In the genomic region with DNA sequence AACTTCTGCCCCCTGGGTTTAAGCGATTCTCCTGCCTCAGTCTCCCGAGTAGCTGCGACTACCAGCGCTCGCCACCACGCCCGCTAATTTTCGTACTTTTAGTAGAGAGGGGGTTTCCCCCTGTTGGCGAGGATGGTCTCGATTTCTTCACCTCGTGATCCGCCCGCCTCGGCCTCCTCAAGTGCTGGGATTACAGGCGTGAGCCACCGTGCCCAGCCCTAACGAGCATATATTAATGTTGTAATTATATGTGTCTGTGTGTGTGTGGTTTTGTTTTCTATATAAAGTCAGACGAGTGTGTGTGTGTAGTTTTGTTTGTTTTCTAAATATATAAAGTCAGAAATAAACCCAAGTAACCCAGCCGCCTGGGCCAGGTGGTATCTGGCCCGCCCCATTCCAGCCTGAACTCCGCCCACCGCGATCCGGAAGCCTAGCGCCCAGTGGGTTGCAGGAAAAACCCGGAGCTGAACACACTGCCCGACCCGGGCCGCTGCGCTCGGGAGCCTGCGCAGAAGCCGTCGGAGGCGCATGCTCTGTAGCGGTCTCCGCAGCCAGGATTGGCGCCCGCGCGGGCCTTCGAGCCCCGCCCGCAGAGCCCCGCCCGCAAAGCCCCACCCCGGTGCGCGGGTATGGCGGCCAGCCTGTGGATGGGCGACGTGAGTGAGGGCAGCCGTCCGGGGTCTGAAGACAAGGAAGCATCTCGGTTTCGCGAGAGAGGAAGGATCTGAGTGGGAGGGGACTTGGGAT, we compare ENCODE assay signal across 1 cellular context.
TF ChIP-seq lines count a peak whose summit lies in the region.

Gene TRNAU1AP (plus strand): TSS at position 604 of the 747 bp plus-strand sequence. CDS start 26 bp downstream, at position 630.

TF ChIP-seq in K562, 482 proteins besides CTCF, POLR2A, EP300 and RAD21 (continued from another document and continues in another):
- TF ChIP-seq, protein P1, sequence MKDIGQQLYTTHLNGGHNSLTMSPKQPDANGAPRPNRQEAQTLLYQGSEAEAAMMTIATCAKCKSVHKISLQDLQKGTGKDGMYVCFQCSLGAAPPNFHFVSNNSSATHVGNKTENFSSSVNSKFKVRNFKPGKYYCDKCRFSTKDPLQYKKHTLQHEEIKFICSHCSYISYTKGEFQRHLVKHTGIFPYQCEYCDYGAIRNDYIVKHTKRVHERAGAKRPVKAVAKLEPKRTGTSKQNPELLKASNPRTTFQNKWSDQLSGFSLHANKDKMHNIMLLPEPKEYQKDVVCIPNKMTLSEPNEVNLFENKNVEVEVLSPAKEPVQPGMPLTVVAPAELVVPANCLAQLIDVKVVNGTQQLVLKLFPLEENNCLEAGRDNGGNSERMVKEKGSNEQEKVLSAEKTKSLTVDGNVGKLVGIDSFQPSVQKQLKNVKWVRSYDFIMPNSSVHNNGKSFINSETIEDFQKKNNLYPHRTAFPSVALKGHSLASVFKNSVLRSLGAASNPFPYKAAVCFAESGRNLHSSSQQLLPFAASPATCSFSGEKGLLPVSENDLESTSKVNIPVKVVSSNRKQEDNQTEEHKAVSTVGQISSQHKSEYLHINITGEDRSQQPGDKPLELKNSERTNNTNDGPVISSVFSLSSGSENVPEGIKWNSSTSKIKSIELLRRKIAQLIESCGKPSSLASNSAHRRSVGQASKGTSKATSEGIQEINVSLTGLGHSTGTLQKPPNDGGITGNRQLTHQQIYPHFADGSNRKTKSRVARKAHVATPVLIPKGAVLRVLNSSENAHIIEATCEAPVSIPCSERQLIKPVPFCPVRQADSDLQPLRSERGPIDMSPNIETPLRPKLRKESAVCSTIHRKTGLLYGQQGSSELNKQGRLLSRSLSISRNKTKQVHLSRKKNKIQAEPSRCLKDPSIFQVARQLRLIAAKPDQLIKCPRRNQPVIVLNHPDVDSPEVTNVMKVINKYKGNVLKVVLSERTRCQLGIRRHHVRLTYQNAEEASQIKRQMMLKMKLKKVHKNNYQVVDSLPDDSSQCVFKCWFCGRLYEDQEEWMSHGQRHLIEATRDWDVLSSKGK (CRISPR knock-in tag; IDR thresholded peaks at IDR 0.05), result no peak
- peak; percentile 71 for TF ChIP-seq PML (IDR thresholded peaks at IDR 0.05; ENCODE audit: low read length)
- no peak for TF ChIP-seq ZNF324 (CRISPR knock-in tag; IDR thresholded peaks at IDR 0.05)
- peak; percentile 83; the same call in 1 of the 2 replicates for TF ChIP-seq TCF7 (IDR thresholded peaks at IDR 0.05; ENCODE audit: borderline replicate concordance)
- TF ChIP-seq NFATC3 (IDR thresholded peaks at IDR 0.05), result peak; percentile 84
- peak; percentile 28; the same call in 1 of the 2 replicates for TF ChIP-seq NBN (IDR thresholded peaks at IDR 0.05; ENCODE audit: low read depth)
- TF ChIP-seq HNRNPL (IDR thresholded peaks at IDR 0.05; ENCODE audit: low read depth, low read length), result 0 out of 2 replicates have a peak, but pooled peaks have one; percentile 28
- peak; percentile 98 for TF ChIP-seq FIP1L1 (IDR thresholded peaks at IDR 0.05; ENCODE audit: low read depth, low read length, poor library complexity, severe bottlenecking)
- 0 out of 2 replicates have a peak, but pooled peaks have one; percentile 31 for TF ChIP-seq TRIM28 (IDR thresholded peaks at IDR 0.05)
- TF ChIP-seq, protein P2, sequence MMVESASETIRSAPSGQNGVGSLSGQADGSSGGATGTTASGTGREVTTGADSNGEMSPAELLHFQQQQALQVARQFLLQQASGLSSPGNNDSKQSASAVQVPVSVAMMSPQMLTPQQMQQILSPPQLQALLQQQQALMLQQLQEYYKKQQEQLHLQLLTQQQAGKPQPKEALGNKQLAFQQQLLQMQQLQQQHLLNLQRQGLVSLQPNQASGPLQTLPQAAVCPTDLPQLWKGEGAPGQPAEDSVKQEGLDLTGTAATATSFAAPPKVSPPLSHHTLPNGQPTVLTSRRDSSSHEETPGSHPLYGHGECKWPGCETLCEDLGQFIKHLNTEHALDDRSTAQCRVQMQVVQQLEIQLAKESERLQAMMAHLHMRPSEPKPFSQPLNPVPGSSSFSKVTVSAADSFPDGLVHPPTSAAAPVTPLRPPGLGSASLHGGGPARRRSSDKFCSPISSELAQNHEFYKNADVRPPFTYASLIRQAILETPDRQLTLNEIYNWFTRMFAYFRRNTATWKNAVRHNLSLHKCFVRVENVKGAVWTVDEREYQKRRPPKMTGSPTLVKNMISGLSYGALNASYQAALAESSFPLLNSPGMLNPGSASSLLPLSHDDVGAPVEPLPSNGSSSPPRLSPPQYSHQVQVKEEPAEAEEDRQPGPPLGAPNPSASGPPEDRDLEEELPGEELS (CRISPR knock-in tag; IDR thresholded peaks at IDR 0.05; ENCODE audit: borderline replicate concordance), result peak; percentile 18; the same call in 1 of the 2 replicates
- TF ChIP-seq, protein P3, sequence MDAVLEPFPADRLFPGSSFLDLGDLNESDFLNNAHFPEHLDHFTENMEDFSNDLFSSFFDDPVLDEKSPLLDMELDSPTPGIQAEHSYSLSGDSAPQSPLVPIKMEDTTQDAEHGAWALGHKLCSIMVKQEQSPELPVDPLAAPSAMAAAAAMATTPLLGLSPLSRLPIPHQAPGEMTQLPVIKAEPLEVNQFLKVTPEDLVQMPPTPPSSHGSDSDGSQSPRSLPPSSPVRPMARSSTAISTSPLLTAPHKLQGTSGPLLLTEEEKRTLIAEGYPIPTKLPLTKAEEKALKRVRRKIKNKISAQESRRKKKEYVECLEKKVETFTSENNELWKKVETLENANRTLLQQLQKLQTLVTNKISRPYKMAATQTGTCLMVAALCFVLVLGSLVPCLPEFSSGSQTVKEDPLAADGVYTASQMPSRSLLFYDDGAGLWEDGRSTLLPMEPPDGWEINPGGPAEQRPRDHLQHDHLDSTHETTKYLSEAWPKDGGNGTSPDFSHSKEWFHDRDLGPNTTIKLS (IDR thresholded peaks at IDR 0.05; ENCODE audit: borderline replicate concordance, low read depth), result peak; percentile 27
- TF ChIP-seq, protein P4, sequence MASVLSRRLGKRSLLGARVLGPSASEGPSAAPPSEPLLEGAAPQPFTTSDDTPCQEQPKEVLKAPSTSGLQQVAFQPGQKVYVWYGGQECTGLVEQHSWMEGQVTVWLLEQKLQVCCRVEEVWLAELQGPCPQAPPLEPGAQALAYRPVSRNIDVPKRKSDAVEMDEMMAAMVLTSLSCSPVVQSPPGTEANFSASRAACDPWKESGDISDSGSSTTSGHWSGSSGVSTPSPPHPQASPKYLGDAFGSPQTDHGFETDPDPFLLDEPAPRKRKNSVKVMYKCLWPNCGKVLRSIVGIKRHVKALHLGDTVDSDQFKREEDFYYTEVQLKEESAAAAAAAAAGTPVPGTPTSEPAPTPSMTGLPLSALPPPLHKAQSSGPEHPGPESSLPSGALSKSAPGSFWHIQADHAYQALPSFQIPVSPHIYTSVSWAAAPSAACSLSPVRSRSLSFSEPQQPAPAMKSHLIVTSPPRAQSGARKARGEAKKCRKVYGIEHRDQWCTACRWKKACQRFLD (CRISPR knock-in tag; IDR thresholded peaks at IDR 0.05), result 0 out of 2 replicates have a peak, but pooled peaks have one; percentile 63
- TF ChIP-seq POLR2AphosphoS2 (IDR thresholded peaks at IDR 0.05; ENCODE audit: low read length), result no peak
- TF ChIP-seq, protein P5, sequence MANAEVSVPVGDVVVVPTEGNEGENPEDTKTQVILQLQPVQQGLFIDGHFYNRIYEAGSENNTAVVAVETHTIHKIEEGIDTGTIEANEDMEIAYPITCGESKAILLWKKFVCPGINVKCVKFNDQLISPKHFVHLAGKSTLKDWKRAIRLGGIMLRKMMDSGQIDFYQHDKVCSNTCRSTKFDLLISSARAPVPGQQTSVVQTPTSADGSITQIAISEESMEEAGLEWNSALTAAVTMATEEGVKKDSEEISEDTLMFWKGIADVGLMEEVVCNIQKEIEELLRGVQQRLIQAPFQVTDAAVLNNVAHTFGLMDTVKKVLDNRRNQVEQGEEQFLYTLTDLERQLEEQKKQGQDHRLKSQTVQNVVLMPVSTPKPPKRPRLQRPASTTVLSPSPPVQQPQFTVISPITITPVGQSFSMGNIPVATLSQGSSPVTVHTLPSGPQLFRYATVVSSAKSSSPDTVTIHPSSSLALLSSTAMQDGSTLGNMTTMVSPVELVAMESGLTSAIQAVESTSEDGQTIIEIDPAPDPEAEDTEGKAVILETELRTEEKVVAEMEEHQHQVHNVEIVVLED (CRISPR knock-in tag; IDR thresholded peaks at IDR 0.05), result peak; percentile 65
- no peak for TF ChIP-seq RUNX1 (IDR thresholded peaks at IDR 0.05; ENCODE audit: low read depth)
- TF ChIP-seq, protein P6, sequence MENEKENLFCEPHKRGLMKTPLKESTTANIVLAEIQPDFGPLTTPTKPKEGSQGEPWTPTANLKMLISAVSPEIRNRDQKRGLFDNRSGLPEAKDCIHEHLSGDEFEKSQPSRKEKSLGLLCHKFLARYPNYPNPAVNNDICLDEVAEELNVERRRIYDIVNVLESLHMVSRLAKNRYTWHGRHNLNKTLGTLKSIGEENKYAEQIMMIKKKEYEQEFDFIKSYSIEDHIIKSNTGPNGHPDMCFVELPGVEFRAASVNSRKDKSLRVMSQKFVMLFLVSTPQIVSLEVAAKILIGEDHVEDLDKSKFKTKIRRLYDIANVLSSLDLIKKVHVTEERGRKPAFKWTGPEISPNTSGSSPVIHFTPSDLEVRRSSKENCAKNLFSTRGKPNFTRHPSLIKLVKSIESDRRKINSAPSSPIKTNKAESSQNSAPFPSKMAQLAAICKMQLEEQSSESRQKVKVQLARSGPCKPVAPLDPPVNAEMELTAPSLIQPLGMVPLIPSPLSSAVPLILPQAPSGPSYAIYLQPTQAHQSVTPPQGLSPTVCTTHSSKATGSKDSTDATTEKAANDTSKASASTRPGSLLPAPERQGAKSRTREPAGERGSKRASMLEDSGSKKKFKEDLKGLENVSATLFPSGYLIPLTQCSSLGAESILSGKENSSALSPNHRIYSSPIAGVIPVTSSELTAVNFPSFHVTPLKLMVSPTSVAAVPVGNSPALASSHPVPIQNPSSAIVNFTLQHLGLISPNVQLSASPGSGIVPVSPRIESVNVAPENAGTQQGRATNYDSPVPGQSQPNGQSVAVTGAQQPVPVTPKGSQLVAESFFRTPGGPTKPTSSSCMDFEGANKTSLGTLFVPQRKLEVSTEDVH (IDR thresholded peaks at IDR 0.05; ENCODE audit: low read depth, partially characterized antibody), result peak; percentile 5
- no peak for TF ChIP-seq SP2 (IDR thresholded peaks at IDR 0.05; ENCODE audit: extremely low read depth, low read depth, low read length, poor library complexity, severe bottlenecking)
- no peak for TF ChIP-seq ZNF12 (CRISPR knock-in tag; IDR thresholded peaks at IDR 0.05)
- TF ChIP-seq ARHGAP35 (IDR thresholded peaks at IDR 0.05; ENCODE audit: partially characterized antibody), result no peak
- no peak; the same call in 1 of the 2 replicates for TF ChIP-seq CEBPG (CRISPR knock-in tag; IDR thresholded peaks at IDR 0.05)
- TF ChIP-seq CEBPG (tag; conservative IDR thresholded peaks at IDR 0.05 in 1 of 2, IDR thresholded peaks at IDR 0.05 in 1 of 2), result no peak
- TF ChIP-seq SMAD2 (IDR thresholded peaks at IDR 0.05; ENCODE audit: low read depth, low read length), result no peak
- TF ChIP-seq JUNB (CRISPR knock-in tag; conservative IDR thresholded peaks at IDR 0.05), result no peak
- 0 out of 4 replicates have a peak, but pooled peaks of 1 of the 2 experiments have one; percentile 52 for TF ChIP-seq BCLAF1 (IDR thresholded peaks at IDR 0.05; ENCODE audit: borderline replicate concordance in 1 of 2, control insufficient read depth in 1 of 2, low read depth in 2 of 2, low read length in 1 of 2)
- TF ChIP-seq, protein P7, sequence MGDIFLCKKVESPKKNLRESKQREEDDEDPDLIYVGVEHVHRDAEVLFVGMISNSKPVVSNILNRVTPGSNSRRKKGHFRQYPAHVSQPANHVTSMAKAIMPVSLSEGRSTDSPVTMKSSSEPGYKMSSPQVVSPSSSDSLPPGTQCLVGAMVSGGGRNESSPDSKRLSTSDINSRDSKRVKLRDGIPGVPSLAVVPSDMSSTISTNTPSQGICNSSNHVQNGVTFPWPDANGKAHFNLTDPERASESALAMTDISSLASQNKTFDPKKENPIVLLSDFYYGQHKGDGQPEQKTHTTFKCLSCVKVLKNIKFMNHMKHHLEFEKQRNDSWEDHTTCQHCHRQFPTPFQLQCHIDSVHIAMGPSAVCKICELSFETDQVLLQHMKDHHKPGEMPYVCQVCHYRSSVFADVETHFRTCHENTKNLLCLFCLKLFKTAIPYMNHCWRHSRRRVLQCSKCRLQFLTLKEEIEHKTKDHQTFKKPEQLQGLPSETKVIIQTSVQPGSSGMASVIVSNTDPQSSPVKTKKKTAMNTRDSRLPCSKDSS (IDR thresholded peaks at IDR 0.05; ENCODE audit: low read depth, partially characterized antibody), result no peak
- TF ChIP-seq MCM3 (IDR thresholded peaks at IDR 0.05), result no peak
- TF ChIP-seq, protein P8, sequence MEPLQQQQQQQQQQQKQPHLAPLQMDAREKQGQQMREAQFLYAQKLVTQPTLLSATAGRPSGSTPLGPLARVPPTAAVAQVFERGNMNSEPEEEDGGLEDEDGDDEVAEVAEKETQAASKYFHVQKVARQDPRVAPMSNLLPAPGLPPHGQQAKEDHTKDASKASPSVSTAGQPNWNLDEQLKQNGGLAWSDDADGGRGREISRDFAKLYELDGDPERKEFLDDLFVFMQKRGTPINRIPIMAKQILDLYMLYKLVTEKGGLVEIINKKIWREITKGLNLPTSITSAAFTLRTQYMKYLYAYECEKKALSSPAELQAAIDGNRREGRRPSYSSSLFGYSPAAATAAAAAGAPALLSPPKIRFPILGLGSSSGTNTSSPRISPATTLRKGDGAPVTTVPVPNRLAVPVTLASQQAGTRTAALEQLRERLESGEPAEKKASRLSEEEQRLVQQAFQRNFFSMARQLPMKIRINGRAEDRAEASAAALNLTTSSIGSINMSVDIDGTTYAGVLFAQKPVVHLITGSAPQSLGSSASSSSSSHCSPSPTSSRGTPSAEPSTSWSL (CRISPR knock-in tag; IDR thresholded peaks at IDR 0.05; ENCODE audit: borderline replicate concordance), result no peak
